In the genomic region with DNA sequence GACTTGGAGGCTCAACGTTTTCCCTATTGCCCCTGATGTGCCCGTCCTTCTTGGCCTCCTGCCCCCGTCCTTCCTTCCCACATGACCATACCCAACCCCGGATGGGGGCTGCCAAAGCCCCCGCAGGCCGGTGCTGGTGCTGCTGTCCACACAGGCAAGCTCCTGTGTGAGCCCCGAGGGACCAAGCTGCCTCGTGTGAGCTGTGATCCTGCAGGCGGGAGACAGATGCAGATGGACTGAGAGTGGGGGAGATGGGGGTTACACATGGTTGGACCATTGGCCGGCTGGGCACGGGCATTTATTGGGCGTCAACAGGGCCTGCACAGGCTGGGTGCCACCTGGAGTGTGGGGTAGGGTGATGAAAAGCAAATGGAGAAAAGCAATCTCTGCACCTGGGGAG, we compare ENCODE assay signal across 13 cellular contexts.
"Had no signal": no experiment of that assay in that cellular context is flagged by ENCODE, and none has a peak within 500 bp of the region (broad histone marks: within the 10 kb centered on the region; RNA-seq: fewer than 3 reads in every experiment).

No MANE protein-coding gene starts in this region.

- H3K27ac ChIP-seq: parathyroid adenoma, stomach, vagina had no signal

- H3K4me2 ChIP-seq: smooth muscle cell had no signal

- H3K4me1 ChIP-seq: parathyroid adenoma, vagina had no signal

- H3K9ac ChIP-seq: parathyroid adenoma had no signal

- H3K4me3 ChIP-seq: lung, smooth muscle cell, stomach, thyroid gland, vagina had no signal

- ATAC-seq: sciatic nerve; stimulated activated effector memory CD8-positive, alpha-beta T cell treated with anti-CD3 and anti-CD28 coated beads, Interleukin-12 subunit alpha, Interleukin-12 subunit beta, amount 100 ng/mL, for 72 hours had no signal

- H3K27me3 ChIP-seq: thyroid gland, vagina had no signal

- H3K36me3 ChIP-seq: stomach, thyroid gland, vagina had no signal

- DNase-seq: effector CD4-positive, alpha-beta T cell; kidney; stimulated activated CD4-positive, alpha-beta T cell treated with anti-CD3 and anti-CD28 coated beads, Interleukin-2, amount 100 ng/mL, for 24 hours; stimulated activated CD4-positive, alpha-beta T cell treated with anti-CD3 and anti-CD28 coated beads, Interleukin-4, amount 100 ng/mL, for 24 hours; stimulated activated naive CD4-positive, alpha-beta T cell treated with Interleukin-2 at 50 U/mL for 16 hours had no signal

- H3K9me3 ChIP-seq: stomach, thyroid gland, vagina had no signal
